ENCODE assay signal across 17 cellular contexts in the genomic region with DNA sequence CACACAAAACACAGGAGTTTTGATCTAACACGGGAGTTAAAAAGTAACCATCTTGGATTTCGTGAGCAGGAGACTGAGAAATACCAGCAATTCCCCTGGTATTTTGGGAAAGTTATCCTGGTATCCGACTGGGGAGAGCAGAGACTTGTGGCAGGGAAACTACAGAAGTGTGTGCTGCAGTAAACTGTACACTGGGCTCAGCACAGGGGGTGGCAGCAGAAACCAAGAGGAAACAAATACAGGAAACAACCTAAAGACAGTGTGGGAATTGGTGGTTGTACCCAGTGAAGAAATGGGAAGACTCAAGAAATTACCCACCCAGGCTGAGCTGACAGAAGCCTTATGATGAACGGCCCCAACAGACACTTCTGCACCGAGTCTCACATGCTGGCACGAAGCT.
DNase-seq lines count a peak whose midpoint lies in the region; ATAC-seq, FAIRE-seq and TF ChIP-seq lines count a peak whose summit lies in the region.
"Had no signal": no experiment of that assay in that cellular context is flagged by ENCODE, and none has a peak within 500 bp of the region (broad histone marks: within the 10 kb centered on the region; RNA-seq: fewer than 3 reads in every experiment).

No MANE protein-coding gene starts in this region.

- H3K4me3 Mint-ChIP-seq in natural killer cell = no peak overlapping the region
- H3K4me3 Mint-ChIP-seq: HFFc6 had no signal

- FAIRE-seq in pancreas (lab: Jason Lieb, UNC) = no peak

- no peak overlapping the region for H3K27ac ChIP-seq in RWPE2 (ENCODE audit: poor library complexity, severe bottlenecking)
- H3K27ac ChIP-seq in esophagus muscularis mucosa (replicated peaks in 1 of 4) = peak overlapping the region in 3 of 4 donors; percentile 22 to 63 (median 55)
- H3K27ac ChIP-seq in pancreas = peak overlapping the region in 2 of 4 donors; percentile 11 to 31
- H3K27ac ChIP-seq in breast epithelium = peak overlapping the region in 1 of 2 donors; percentile 34

- H3K36me3 Mint-ChIP-seq in natural killer cell = no peaks in the 10 kb centered on the region

- H3K9me3 ChIP-seq in RWPE2 (ENCODE audit: severe bottlenecking) (no peaks in the 10 kb centered on the region), esophagus muscularis mucosa (peaks cover 0 to 4% (median 0%) of the 10 kb centered on the region in 4 donors), pancreas (no peaks in the 10 kb centered on the region), breast epithelium (no peaks in the 10 kb centered on the region)

- no peak for TF ChIP-seq EP300 in esophagus muscularis mucosa (IDR thresholded peaks at IDR 0.05)

- H3K36me3 ChIP-seq in RWPE2 (ENCODE audit: low read depth) (no peaks in the 10 kb centered on the region), esophagus muscularis mucosa (peaks cover 0 to 14% (median 10%) of the 10 kb centered on the region in 4 donors), pancreas (no peaks in the 10 kb centered on the region), breast epithelium (peaks cover 7% of the 10 kb centered on the region)

- no peak overlapping the region for H3K27ac Mint-ChIP-seq in natural killer cell
- H3K27ac Mint-ChIP-seq: HFFc6 had no signal

- WGBS in esophagus muscularis mucosa = 39% methylated on average over 6 of the region's 6 CpGs
- 25 to 32% methylated on average over 6 of the region's 6 CpGs for WGBS in pancreas, 2 donors

- H3K4me1 ChIP-seq in RWPE2 (ENCODE audit: insufficient read depth, poor library complexity, severe bottlenecking) = no peaks in the 10 kb centered on the region
- peaks cover 34 to 49% (median 48%) of the 10 kb centered on the region in 4 donors for H3K4me1 ChIP-seq in esophagus muscularis mucosa
- peaks cover 13 to 33% (median 25%) of the 10 kb centered on the region in 3 donors for H3K4me1 ChIP-seq in pancreas
- H3K4me1 ChIP-seq in breast epithelium = no peaks in the 10 kb centered on the region

- ATAC-seq in RWPE2 (ENCODE audit: low read depth) = peak; percentile 20; the same call in 2 of the 3 replicates
- peak in 3 of 4 donors; percentile 57 to 71 (median 66) for ATAC-seq in pancreas
- ATAC-seq in natural killer cell = no peak

- H3K4me3 ChIP-seq in RWPE2 (ENCODE audit: severe bottlenecking) (no peak overlapping the region), esophagus muscularis mucosa (no peak overlapping the region), pancreas (no peak overlapping the region), breast epithelium (no peak overlapping the region)

- TF ChIP-seq CTCF in RWPE2 (IDR thresholded peaks at IDR 0.05; ENCODE audit: poor library complexity, severe bottlenecking) (no peak), esophagus muscularis mucosa (IDR thresholded peaks at IDR 0.05) (no peak), pancreas (IDR thresholded peaks at IDR 0.05) (no peak), natural killer cell (IDR thresholded peaks at IDR 0.05) (no peak), breast epithelium (IDR thresholded peaks at IDR 0.05) (no peak)

- TF ChIP-seq POLR2A in esophagus muscularis mucosa (IDR thresholded peaks at IDR 0.05; ENCODE audit: low read depth) = no peak
- no peak for TF ChIP-seq POLR2A in breast epithelium (IDR thresholded peaks at IDR 0.05)

- peaks cover 13 to 33% of the 10 kb centered on the region in 2 donors for H3K4me1 Mint-ChIP-seq in natural killer cell

- intact Hi-C loops in esophagus muscularis mucosa (cut with DNase I) = no loop called here
- intact Hi-C loops in pancreas (cut with DNase I) = no loop called here
- intact Hi-C loops in natural killer cell (cut with micrococcal nuclease) = no loop called here
- intact Hi-C loops in breast epithelium (cut with DNase I; ENCODE audit: low total_unique reads) = no loop called here

- H3K27me3 Mint-ChIP-seq in natural killer cell (ENCODE audit: low read depth in 2 of 2) = no peaks in the 10 kb centered on the region

- H3K27me3 ChIP-seq in RWPE2 (ENCODE audit: insufficient read depth, poor library complexity, severe bottlenecking) (no peaks in the 10 kb centered on the region), esophagus muscularis mucosa (no peaks in the 10 kb centered on the region), pancreas (no peaks in the 10 kb centered on the region), breast epithelium (no peaks in the 10 kb centered on the region)

- DNase-seq in DMS53 (lab: John Stamatoyannopoulos, UW) (peak; percentile 48), RWPE2 (ENCODE audit: low spot score) (no peak), esophagus muscularis mucosa (ENCODE audit: extremely low spot score) (no peak), pancreas (no peak), natural killer cell (no peak), SKM-1 (lab: John Stamatoyannopoulos, UW; ENCODE audit: unreplicated experiment) (no peak), breast epithelium (ENCODE audit: low spot score in 2 of 2) (no peak), AG20443 (ENCODE audit: low spot score) (no peak)
- DNase-seq: activated CD4-positive, alpha-beta T cell treated with anti-CD3 and anti-CD28 coated beads, Interleukin-2, amount 50 U/mL, for 48 hours; activated naive CD4-positive, alpha-beta T cell; anterior cingulate cortex; HFFc6; NCI-H2107; NCI-H524; SHP77; stimulated activated CD8-positive, alpha-beta memory T cell treated with anti-CD3 and anti-CD28 coated beads, Interleukin-4, amount 100 ng/mL, for 48 hours; substantia nigra had no signal

- no peaks in the 10 kb centered on the region for H3K9me3 Mint-ChIP-seq in natural killer cell
- H3K9me3 Mint-ChIP-seq: HFFc6 had no signal

Comparison
In these comparisons a context has a peak if more than half of its experiments do, and no peak if none do; other contexts are left out.
1. ATAC-seq: peak in RWPE2 (single experiment) and pancreas (3 of 4); none in natural killer cell (0 of 3).